ENCODE assay signal across 24 cellular contexts in the genomic region with DNA sequence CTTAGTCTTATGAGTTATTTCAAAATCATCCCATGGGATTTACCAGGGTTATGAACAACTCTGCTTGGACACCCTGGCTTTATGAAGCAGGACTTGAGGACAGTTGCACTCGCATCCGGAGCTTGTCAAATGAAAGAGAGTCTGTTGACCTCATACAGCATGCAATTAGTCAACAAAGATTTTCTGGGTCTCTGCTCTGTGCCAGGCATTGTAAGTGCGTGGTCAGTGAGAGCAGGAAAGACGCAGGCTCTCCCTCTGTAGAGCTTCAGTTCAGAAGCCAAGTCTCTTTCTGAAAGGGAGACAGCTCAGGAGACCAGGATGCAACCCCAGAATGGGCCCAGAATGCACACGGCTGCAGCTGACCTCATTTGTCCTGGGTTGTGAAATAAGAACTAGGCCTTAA. TPM values are rescaled to one million over a fixed set of nuclear protein-coding genes. Genes with fewer than 3 reads are reported as not detected.
A peak's percentile ranks its signal among the peaks of the same experiment; 100 is the strongest.
DNase-seq lines count a peak whose midpoint lies in the region; ATAC-seq and TF ChIP-seq lines count a peak whose summit lies in the region.
"Had no signal": no experiment of that assay in that cellular context is flagged by ENCODE, and none has a peak within 500 bp of the region (broad histone marks: within the 10 kb centered on the region; RNA-seq: fewer than 3 reads in every experiment).

No MANE protein-coding gene starts in this region.

- DNase-seq in T-helper 17 cell, result no peak
- peak; percentile 92 for DNase-seq in fibroblast of mammary gland (ENCODE audit: low read depth)
- no peak for DNase-seq in mesenchymal stem cell
- no peak for DNase-seq in A673 (ENCODE audit: low spot score)
- DNase-seq: activated CD4-positive, alpha-beta T cell treated with anti-CD3 and anti-CD28 coated beads, Interleukin-2, amount 50 U/mL, for 48 hours; activated naive CD4-positive, alpha-beta T cell treated with Interleukin-2 at 50 U/mL for 16 hours; AML-193; immature natural killer cell; KG1; NCI-H1105; NCI-H2107; NCI-H510A treated with DMSO at 0.1 percent for 48 hours; SIG-M5 had no signal

- no peak overlapping the region for H2AFZ ChIP-seq in mesenchymal stem cell (ENCODE audit: low read depth, low read length)

- H3K27me3 ChIP-seq in mesenchymal stem cell (ENCODE audit: control insufficient read depth in 1 of 2, insufficient read depth in 1 of 2, low read length in 2 of 2) (no peaks in the 10 kb centered on the region), subcutaneous abdominal adipose tissue (ENCODE audit: control insufficient read depth in 5 of 5, insufficient read depth in 4 of 5, low read length in 5 of 5) (no peaks in the 10 kb centered on the region), A673 (replicated peaks; ENCODE audit: insufficient read depth, low read depth, low read length, poor library complexity) (no peaks in the 10 kb centered on the region)

- H4K8ac ChIP-seq in mesenchymal stem cell (ENCODE audit: low read length), result no peak overlapping the region

- no peaks in the 10 kb centered on the region for H3K79me1 ChIP-seq in mesenchymal stem cell (replicated peaks; ENCODE audit: low read length, poor library complexity, severe bottlenecking)

- H3K4me1 Mint-ChIP-seq in T-helper 17 cell, result peaks cover 35% of the 10 kb centered on the region
- H3K4me1 Mint-ChIP-seq: memory B cell had no signal

- H4K91ac ChIP-seq in mesenchymal stem cell (ENCODE audit: low read length), result no peak overlapping the region

- peak overlapping the region; percentile 76 for H3K4me3 Mint-ChIP-seq in T-helper 17 cell
- H3K4me3 Mint-ChIP-seq: memory B cell; nephron; stimulated activated memory B cell treated with anti-CD40 and anti-IgM and Interleukin-4, amounts not matched to agents 10 μg/mL and 1 μg/mL and 100 μg/mL, for 72 hours had no signal

- H2BK15ac ChIP-seq in mesenchymal stem cell (ENCODE audit: low read depth, poor library complexity, severe bottlenecking), result no peak overlapping the region

- CTCF ChIA-PET in A673 (lab: Charles Lee), result no interaction called here

- no peak overlapping the region for H3K14ac ChIP-seq in mesenchymal stem cell (ENCODE audit: low read length in 2 of 2)

- H3K4me1 ChIP-seq in mesenchymal stem cell (ENCODE audit: control insufficient read depth, insufficient read depth, low read depth, low read length), result peaks cover 7% of the 10 kb centered on the region
- H3K4me1 ChIP-seq in subcutaneous abdominal adipose tissue (ENCODE audit: control insufficient read depth in 5 of 5, insufficient read depth in 5 of 5, low read length in 5 of 5), result peaks cover 5 to 27% (median 21%) of the 10 kb centered on the region in 5 donors
- H3K4me1 ChIP-seq in A673 (ENCODE audit: insufficient read depth, low read length, poor library complexity, severe bottlenecking), result no peaks in the 10 kb centered on the region
- H3K4me1 ChIP-seq: prostate gland had no signal

- POLR2A ChIA-PET in A673 (lab: Charles Lee; ENCODE audit: low non-redundant PET), result no interaction called here

- H3K23ac ChIP-seq in mesenchymal stem cell (ENCODE audit: low read length in 2 of 2), result no peak overlapping the region

- ATAC-seq in T-helper 17 cell (no peak), GM18511 (IDR thresholded peaks at IDR 0.05; ENCODE audit: unreplicated experiment) (no peak), HG02870 (IDR thresholded peaks at IDR 0.05; ENCODE audit: unreplicated experiment) (no peak)
- ATAC-seq: HCT116 had no signal

- no peak overlapping the region for H3K27ac ChIP-seq in mesenchymal stem cell (ENCODE audit: low read length, poor library complexity, severe bottlenecking)
- peak overlapping the region; percentile 71 for H3K27ac ChIP-seq in subcutaneous abdominal adipose tissue (ENCODE audit: low read depth, low read length)
- no peak overlapping the region for H3K27ac ChIP-seq in A673 (ENCODE audit: low read depth, low read length, poor library complexity, severe bottlenecking)
- H3K27ac ChIP-seq: epithelial cell of prostate, prostate gland, VCaP had no signal

- TF ChIP-seq CTCF in fibroblast of mammary gland (conservative IDR thresholded peaks at IDR 0.05; ENCODE audit: control insufficient read depth, insufficient read depth, low read depth, low read length) (no peak), A673 (conservative IDR thresholded peaks at IDR 0.05; ENCODE audit: low read depth, low read length) (no peak)

- no peak overlapping the region for H3K4me2 ChIP-seq in mesenchymal stem cell (ENCODE audit: low read length, poor library complexity, severe bottlenecking)

- H3K9ac ChIP-seq in mesenchymal stem cell (ENCODE audit: low read length), result peak overlapping the region; percentile 51
- no peak overlapping the region for H3K9ac ChIP-seq in subcutaneous abdominal adipose tissue (ENCODE audit: low read length in 5 of 5)

- BruUV-seq in A673 (replicated peaks; lab: Mats Ljungman, UMichigan), result no TSS peak

- H3K4me3 ChIP-seq in fibroblast of mammary gland (ENCODE audit: control insufficient read depth, low read depth, low read length), result no peak overlapping the region
- H3K4me3 ChIP-seq in mesenchymal stem cell (ENCODE audit: insufficient read depth in 1 of 2, low read depth in 1 of 2, low read length in 2 of 2), result no peak overlapping the region
- H3K4me3 ChIP-seq in subcutaneous abdominal adipose tissue (ENCODE audit: low read depth in 1 of 5, low read length in 5 of 5), result no peak overlapping the region
- H3K4me3 ChIP-seq in A673 (ENCODE audit: low read depth, low read length, poor library complexity, severe bottlenecking), result no peak overlapping the region
- H3K4me3 ChIP-seq: prostate gland had no signal

- H3K9me3 ChIP-seq in T-helper 17 cell (ENCODE audit: control insufficient read depth, low read length, poor library complexity, severe bottlenecking), result no peaks in the 10 kb centered on the region
- H3K9me3 ChIP-seq in mesenchymal stem cell (ENCODE audit: control insufficient read depth, low read length), result no peaks in the 10 kb centered on the region
- no peaks in the 10 kb centered on the region for H3K9me3 ChIP-seq in subcutaneous abdominal adipose tissue (ENCODE audit: control insufficient read depth in 5 of 5, low read length in 5 of 5)
- H3K9me3 ChIP-seq in A673 (ENCODE audit: low read depth, low read length, poor library complexity, severe bottlenecking), result no peaks in the 10 kb centered on the region
- H3K9me3 ChIP-seq: prostate gland had no signal

- H3K4ac ChIP-seq in mesenchymal stem cell (ENCODE audit: low read depth in 1 of 2, low read length in 2 of 2), result no peak overlapping the region

- no peaks in the 10 kb centered on the region for H3K27me3 Mint-ChIP-seq in T-helper 17 cell
- H3K27me3 Mint-ChIP-seq: memory B cell had no signal

- no peak overlapping the region for H2AK5ac ChIP-seq in mesenchymal stem cell (ENCODE audit: low read length, severe bottlenecking)

- H3K18ac ChIP-seq in mesenchymal stem cell (ENCODE audit: low read depth in 1 of 2, low read length in 2 of 2), result no peak overlapping the region

- 86% methylated on average over 5 of the region's 5 CpGs for WGBS in mesenchymal stem cell

- H2BK120ac ChIP-seq in mesenchymal stem cell (ENCODE audit: low read depth, low read length), result no peak overlapping the region

- H3K36me3 ChIP-seq in mesenchymal stem cell (ENCODE audit: control insufficient read depth in 1 of 2, insufficient read depth in 2 of 2, low read depth in 1 of 2, low read length in 2 of 2) (peaks cover 14 to 86% of the 10 kb centered on the region in 2 experiments), subcutaneous abdominal adipose tissue (ENCODE audit: control insufficient read depth in 5 of 5, insufficient read depth in 5 of 5, low read length in 5 of 5) (peaks cover 0 to 55% (median 47%) of the 10 kb centered on the region in 5 donors), A673 (ENCODE audit: insufficient read depth, low read length, poor library complexity, severe bottlenecking) (no peaks in the 10 kb centered on the region)

- H2BK5ac ChIP-seq in mesenchymal stem cell (ENCODE audit: low read depth, low read length, poor library complexity, severe bottlenecking), result no peak overlapping the region

- H3K36me3 Mint-ChIP-seq in T-helper 17 cell (ENCODE audit: low read depth), result no peaks in the 10 kb centered on the region
- H3K36me3 Mint-ChIP-seq: immature natural killer cell; memory B cell; stimulated activated memory B cell treated with anti-CD40 and anti-IgM and Interleukin-4, amounts not matched to agents 10 μg/mL and 1 μg/mL and 100 μg/mL, for 72 hours had no signal

- no peak overlapping the region for H3K27ac Mint-ChIP-seq in T-helper 17 cell
- H3K27ac Mint-ChIP-seq: immature natural killer cell; memory B cell; nephron; stimulated activated memory B cell treated with anti-CD40 and anti-IgM and Interleukin-4, amounts not matched to agents 10 μg/mL and 1 μg/mL and 100 μg/mL, for 72 hours had no signal

- intact Hi-C loops in A673 (cut with micrococcal nuclease; ENCODE audit: unreplicated experiment), result no loop called here

- H2BK12ac ChIP-seq in mesenchymal stem cell (ENCODE audit: low read length in 2 of 2), result no peak overlapping the region

RNA-seq across cellular contexts. Expression of gene DMBT1, which starts 45.5 kb away (rescaled TPM):
- total RNA-seq in T-helper 17 cell, result not detected
- not detected for polyA plus RNA-seq in mesenchymal stem cell (2013, experiment 1 of 2)
- not detected for polyA plus RNA-seq in mesenchymal stem cell (2013, experiment 2 of 2)
- total RNA-seq in A673 (2021), result not detected in 2 replicates
- total RNA-seq: T-helper 1 cell treated with Interleukin-12 subunit alpha and Interleukin-12 subunit beta and Interleukin-4 antibody, amounts not matched to agents 30 ng/mL and 1 ng/mL, for 36 hours had no signal
- polyA plus RNA-seq: immature natural killer cell had no signal

RNA-seq across cellular contexts. Expression of gene HTRA1, which starts 53.7 kb away (rescaled TPM):
- under 1 TPM; 0.30 to 0.55 TPM for total RNA-seq in T-helper 17 cell
- 204 TPM for polyA plus RNA-seq in mesenchymal stem cell (2013, experiment 1 of 2)
- polyA plus RNA-seq in mesenchymal stem cell (2013, experiment 2 of 2), result 204 TPM
- 0.17 and 0.55 TPM in 2 replicates for total RNA-seq in A673 (2021)
- total RNA-seq: T-helper 1 cell treated with Interleukin-12 subunit alpha and Interleukin-12 subunit beta and Interleukin-4 antibody, amounts not matched to agents 30 ng/mL and 1 ng/mL, for 36 hours had no signal
